8 cellular contexts compared by ENCODE assay signal in the genomic region with DNA sequence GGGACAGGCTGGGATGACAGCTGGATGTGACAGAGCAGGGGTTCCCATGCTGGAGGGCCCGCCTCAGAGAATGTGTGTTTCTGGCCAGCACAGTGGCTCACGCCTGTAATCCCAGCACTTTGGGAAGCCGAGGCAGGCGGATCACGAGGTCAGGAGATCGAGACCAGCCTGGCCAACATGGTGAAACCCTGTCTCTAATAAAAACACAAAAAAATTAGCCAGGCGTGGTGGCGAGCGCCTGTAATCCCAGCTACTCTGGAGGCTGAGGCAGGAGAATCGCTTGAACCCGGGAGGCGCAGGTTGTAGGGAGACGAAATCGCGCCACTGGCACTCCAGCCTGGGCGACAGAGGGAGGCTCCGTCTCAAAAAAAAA.
DNase-seq lines count a peak whose midpoint lies in the region; ATAC-seq, FAIRE-seq and TF ChIP-seq lines count a peak whose summit lies in the region.
"Not testable (repeated sequence)": the region's sequence is repeated elsewhere in the genome, so short reads cannot be mapped to it uniquely, and the experiment has no call there.

No MANE protein-coding gene starts in this region.

- RAD21 ChIA-PET in GM12878 (lab: Charles Lee; ENCODE audit: unreplicated experiment): interaction anchor here (0.6 kb wide), 1 partner anchor 980 kb away, joined by 5 read pairs; no protein-coding TSS in a partner anchor

- not testable (repeated sequence) for FAIRE-seq in GM12878 (lab: Jason Lieb, UNC)

- not testable (repeated sequence) for DNase-seq in DND-41; MM.1S; activated CD4-positive, alpha-beta T cell treated with anti-CD3 and anti-CD28 coated beads, Interleukin-2, amount 10 ng/mL, durations not matched to agents 24 days and 14 days; GM12878 (ENCODE audit: low read depth, low spot score); fibroblast of lung (ENCODE audit: low read depth in 2 of 2); tibial nerve (ENCODE audit: low spot score in 2 of 2)
- DNase-seq in right lobe of liver: peak in 1 of 3 donors; percentile 39

- H2AFZ ChIP-seq in DND-41 (ENCODE audit: low read depth, low read length) (peak overlapping the region; percentile 67), MM.1S (ENCODE audit: low read length) (peak overlapping the region; percentile 58; the same call in 1 of the 2 replicates)
- not testable (repeated sequence) for H2AFZ ChIP-seq in GM12878 (ENCODE audit: control insufficient read depth, low read depth, low read length); fibroblast of lung (ENCODE audit: low read length); parathyroid adenoma

- ATAC-seq in DND-41 (ENCODE audit: insufficient read depth, low read depth); GM12878: not testable (repeated sequence)
- ATAC-seq in right lobe of liver: peak in 2 of 4 donors; percentile 1 to 3

- not testable (repeated sequence) for TF ChIP-seq EP300 in GM12878 (IDR thresholded peaks at IDR 0.05; ENCODE audit: borderline replicate concordance in 1 of 2, control insufficient read depth in 1 of 2, low read depth in 2 of 2, low read length in 2 of 2); tibial nerve (IDR thresholded peaks at IDR 0.05)

- H3K79me2 ChIP-seq in DND-41 (ENCODE audit: insufficient read depth, low read length) (peaks cover 79% of the 10 kb centered on the region), MM.1S (ENCODE audit: low read length) (peaks cover 53% of the 10 kb centered on the region), GM12878 (ENCODE audit: control insufficient read depth, insufficient read depth, low read length) (peaks cover 34% of the 10 kb centered on the region), fibroblast of lung (ENCODE audit: control insufficient read depth, insufficient read depth, low read length) (peaks cover 29% of the 10 kb centered on the region), parathyroid adenoma (peaks cover 22% of the 10 kb centered on the region)

- H3K4me1 ChIP-seq in DND-41 (ENCODE audit: insufficient read depth, low read length): peaks cover 26% of the 10 kb centered on the region
- not testable (repeated sequence) for H3K4me1 ChIP-seq in MM.1S (ENCODE audit: low read length); fibroblast of lung (ENCODE audit: control insufficient read depth, extremely low read depth, insufficient read depth, low read length); parathyroid adenoma
- H3K4me1 ChIP-seq in GM12878 (ENCODE audit: control insufficient read depth, insufficient read depth, low read length): peaks cover 15% of the 10 kb centered on the region
- H3K4me1 ChIP-seq in right lobe of liver: peaks cover 0 to 11% (median 0%) of the 10 kb centered on the region in 4 donors
- H3K4me1 ChIP-seq in tibial nerve: peaks cover 0 to 26% (median 0%) of the 10 kb centered on the region in 4 donors

- not testable (repeated sequence) for TF ChIP-seq CTCF in DND-41 (IDR thresholded peaks at IDR 0.05; ENCODE audit: borderline replicate concordance, extremely low read depth, low read length, poor library complexity, severe bottlenecking); MM.1S (IDR thresholded peaks at IDR 0.05; ENCODE audit: low read length); GM12878 (IDR thresholded peaks at IDR 0.05 in 2 of 3, conservative IDR thresholded peaks at IDR 0.05 in 1 of 3; ENCODE audit: control insufficient read depth in 2 of 3, extremely low read depth in 1 of 3, insufficient read depth in 1 of 3, low read depth in 3 of 3, low read length in 3 of 3); fibroblast of lung (conservative IDR thresholded peaks at IDR 0.05 in 1 of 2, IDR thresholded peaks at IDR 0.05 in 1 of 2; ENCODE audit: low read depth in 1 of 2, low read length in 2 of 2); right lobe of liver (IDR thresholded peaks at IDR 0.05); parathyroid adenoma (IDR thresholded peaks at IDR 0.05); tibial nerve (IDR thresholded peaks at IDR 0.05)

- H3K4me1 Mint-ChIP-seq in activated CD4-positive, alpha-beta T cell treated with anti-CD3 and anti-CD28 coated beads, Interleukin-2, amount 10 ng/mL, durations not matched to agents 24 days and 14 days: peaks cover 14% of the 10 kb centered on the region

- SMC1A ChIA-PET in GM12878 (lab: Charles Lee; ENCODE audit: uncharacterized antibody, unreplicated experiment): not testable (repeated sequence)

- peaks cover 12% of the 10 kb centered on the region for H3K36me3 ChIP-seq in DND-41 (ENCODE audit: insufficient read depth, low read length)
- H3K36me3 ChIP-seq in MM.1S (replicated peaks; ENCODE audit: insufficient read depth, low read length); GM12878 (ENCODE audit: control insufficient read depth in 2 of 2, insufficient read depth in 2 of 2, low read length in 1 of 2); fibroblast of lung (ENCODE audit: control insufficient read depth, insufficient read depth, low read length); right lobe of liver; parathyroid adenoma (ENCODE audit: control insufficient read depth, insufficient read depth, low read length); tibial nerve: not testable (repeated sequence)

- peaks cover 22% of the 10 kb centered on the region; the same call in 1 of the 2 replicates for H4K20me1 ChIP-seq in DND-41 (ENCODE audit: insufficient read depth, low read length)
- peaks cover 13% of the 10 kb centered on the region; the same call in 1 of the 2 replicates for H4K20me1 ChIP-seq in MM.1S (ENCODE audit: insufficient read depth, low read length)
- not testable (repeated sequence) for H4K20me1 ChIP-seq in GM12878 (ENCODE audit: control insufficient read depth, insufficient read depth); fibroblast of lung (ENCODE audit: control insufficient read depth, extremely low read depth, insufficient read depth, low read length)

- H3K9me3 Mint-ChIP-seq in activated CD4-positive, alpha-beta T cell treated with anti-CD3 and anti-CD28 coated beads, Interleukin-2, amount 10 ng/mL, durations not matched to agents 24 days and 14 days: not testable (repeated sequence)

- H3K27ac ChIP-seq in DND-41 (ENCODE audit: low read length) (peak overlapping the region; percentile 81), MM.1S (ENCODE audit: low read length) (peak overlapping the region; percentile 57; the same call in 1 of the 2 replicates), GM12878 (ENCODE audit: control insufficient read depth, insufficient read depth) (peak overlapping the region; percentile 70; the same call in 1 of the 2 replicates), fibroblast of lung (ENCODE audit: insufficient read depth, low read length) (peak overlapping the region; percentile 51), right lobe of liver (peak overlapping the region in 2 of 3 donors; percentile 15 to 49), tibial nerve (peak overlapping the region in 3 of 4 donors; percentile 70 to 89 (median 88))
- H3K27ac ChIP-seq in parathyroid adenoma: not testable (repeated sequence)

- 8% methylated on average over 11 of the region's 17 CpGs for whole genome bisulfite sequencing in GM12878 (ENCODE audit: insufficient coverage, insufficient replicate concordance, low lambda C conversion rate, missing lambda C conversion rate)
- WGBS in right lobe of liver (ENCODE audit: insufficient coverage, low coverage, low lambda C conversion rate, missing lambda C conversion rate): 0% methylated on average over 8 of the region's 17 CpGs
- WGBS in tibial nerve, 2 donors: 36 to 44% methylated on average over 17 of the region's 17 CpGs

- in situ Hi-C loops in GM12878 (cut with MboI): not testable (repeated sequence)

- H3F3A ChIP-seq in MM.1S (ENCODE audit: insufficient read depth, low read length): not testable (repeated sequence)

- not testable (repeated sequence) for H3K9me3 ChIP-seq in DND-41 (ENCODE audit: insufficient read depth, low read length, severe bottlenecking); MM.1S (replicated peaks; ENCODE audit: insufficient read depth, low read length); GM12878 (replicated peaks; ENCODE audit: control insufficient read depth, insufficient read depth, low read length); fibroblast of lung (ENCODE audit: control insufficient read depth, insufficient read depth, low read depth, low read length); right lobe of liver; parathyroid adenoma (ENCODE audit: control insufficient read depth, low read length); tibial nerve

- H3K27me3 Mint-ChIP-seq in activated CD4-positive, alpha-beta T cell treated with anti-CD3 and anti-CD28 coated beads, Interleukin-2, amount 10 ng/mL, durations not matched to agents 24 days and 14 days: not testable (repeated sequence)

- TSS peak; percentile 95 for BruUV-seq in GM12878 (replicated peaks; lab: Mats Ljungman, UMichigan)

- H3K4me3 ChIP-seq in DND-41 (ENCODE audit: low read depth in 1 of 2, low read length in 2 of 2): peak overlapping the region in 1 of 2 experiments; percentile 58; a peak in 3 of 4 replicates
- H3K4me3 ChIP-seq in MM.1S (ENCODE audit: low read length): peak overlapping the region; percentile 42; the same call in 1 of the 2 replicates
- H3K4me3 ChIP-seq in GM12878: peak overlapping the region; percentile 41; the same call in 1 of the 2 replicates
- peak overlapping the region in 2 of 4 experiments; percentile 43 to 55 for H3K4me3 ChIP-seq in fibroblast of lung (replicated peaks in 1 of 4; ENCODE audit: control extremely low read depth in 1 of 4, insufficient read depth in 1 of 4, low read depth in 3 of 4, low read length in 4 of 4)
- H3K4me3 ChIP-seq in right lobe of liver: peak overlapping the region; percentile 75 to 82 (median 81)
- peak overlapping the region; percentile 31 for H3K4me3 ChIP-seq in parathyroid adenoma (ENCODE audit: low read depth, low read length)
- peak overlapping the region; percentile 39 to 93 (median 84) for H3K4me3 ChIP-seq in tibial nerve

- POLR2A ChIA-PET in GM12878 (lab: Charles Lee): interaction anchor here (0.6 kb wide), 4 partner anchors 17 to 920 kb away, joined by 3 to 8 read pairs (median 4); no protein-coding TSS in a partner anchor

- peak overlapping the region; percentile 52 for H3K4me2 ChIP-seq in DND-41 (ENCODE audit: insufficient read depth, low read length)
- peak overlapping the region; percentile 55; the same call in 1 of the 2 replicates for H3K4me2 ChIP-seq in MM.1S (ENCODE audit: low read depth, low read length)
- peak overlapping the region; percentile 55 for H3K4me2 ChIP-seq in GM12878 (ENCODE audit: control insufficient read depth, insufficient read depth)
- H3K4me2 ChIP-seq in fibroblast of lung (ENCODE audit: extremely low read depth, insufficient read depth, low read length): peak overlapping the region; percentile 88
- H3K4me2 ChIP-seq in parathyroid adenoma (ENCODE audit: low read length): peak overlapping the region; percentile 44

- intact Hi-C loops in activated CD4-positive, alpha-beta T cell treated with anti-CD3 and anti-CD28 coated beads, Interleukin-2, amount 10 ng/mL, durations not matched to agents 24 days and 14 days (cut with micrococcal nuclease): loop anchor here (5.0 kb wide), 1 partner anchor 91 kb away; a partner anchor contains a TSS
- intact Hi-C loops in GM12878 (cut with micrococcal nuclease; ENCODE audit: unreplicated experiment); right lobe of liver (cut with DNase I): not testable (repeated sequence)

- peak overlapping the region; percentile 96 for H3K27ac Mint-ChIP-seq in activated CD4-positive, alpha-beta T cell treated with anti-CD3 and anti-CD28 coated beads, Interleukin-2, amount 10 ng/mL, durations not matched to agents 24 days and 14 days

- not testable (repeated sequence) for H3K9me2 ChIP-seq in MM.1S (replicated peaks; ENCODE audit: insufficient read depth, low read length)

- TF ChIP-seq RAD21 in GM12878 (IDR thresholded peaks at IDR 0.05; ENCODE audit: insufficient read depth, low read depth, low read length): not testable (repeated sequence)

- peak overlapping the region; percentile 99 for H3K4me3 Mint-ChIP-seq in activated CD4-positive, alpha-beta T cell treated with anti-CD3 and anti-CD28 coated beads, Interleukin-2, amount 10 ng/mL, durations not matched to agents 24 days and 14 days

- CTCF ChIA-PET in GM12878 (lab: Yijun Ruan, JAX): not testable (repeated sequence)

- not testable (repeated sequence) for TF ChIP-seq POLR2A in GM12878 (IDR thresholded peaks at IDR 0.05; ENCODE audit: low read depth, low read length); right lobe of liver (IDR thresholded peaks at IDR 0.05); tibial nerve (IDR thresholded peaks at IDR 0.05)

- H3K9ac ChIP-seq in DND-41 (ENCODE audit: low read depth, low read length) (peak overlapping the region; percentile 83), MM.1S (ENCODE audit: low read length) (peak overlapping the region; percentile 60; the same call in 1 of the 2 replicates), GM12878 (ENCODE audit: control insufficient read depth, insufficient read depth, low read length) (peak overlapping the region; percentile 67), fibroblast of lung (ENCODE audit: insufficient read depth, low read length) (peak overlapping the region; percentile 50)
- H3K9ac ChIP-seq in parathyroid adenoma: not testable (repeated sequence)

- peaks cover 21% of the 10 kb centered on the region for H3K36me3 Mint-ChIP-seq in activated CD4-positive, alpha-beta T cell treated with anti-CD3 and anti-CD28 coated beads, Interleukin-2, amount 10 ng/mL, durations not matched to agents 24 days and 14 days (ENCODE audit: low read depth)

- H3K27me3 ChIP-seq in DND-41 (ENCODE audit: insufficient read depth, low read length, poor library complexity); MM.1S (replicated peaks; ENCODE audit: insufficient read depth, low read length); GM12878 (replicated peaks in 1 of 2; ENCODE audit: control insufficient read depth in 2 of 2, insufficient read depth in 2 of 2, low read length in 1 of 2); fibroblast of lung (ENCODE audit: control insufficient read depth, insufficient read depth, low read length); right lobe of liver; parathyroid adenoma (ENCODE audit: control insufficient read depth, insufficient read depth, low read length); tibial nerve: not testable (repeated sequence)
